Comparison of ENCODE assay signal across 20 cellular contexts in the genomic region with DNA sequence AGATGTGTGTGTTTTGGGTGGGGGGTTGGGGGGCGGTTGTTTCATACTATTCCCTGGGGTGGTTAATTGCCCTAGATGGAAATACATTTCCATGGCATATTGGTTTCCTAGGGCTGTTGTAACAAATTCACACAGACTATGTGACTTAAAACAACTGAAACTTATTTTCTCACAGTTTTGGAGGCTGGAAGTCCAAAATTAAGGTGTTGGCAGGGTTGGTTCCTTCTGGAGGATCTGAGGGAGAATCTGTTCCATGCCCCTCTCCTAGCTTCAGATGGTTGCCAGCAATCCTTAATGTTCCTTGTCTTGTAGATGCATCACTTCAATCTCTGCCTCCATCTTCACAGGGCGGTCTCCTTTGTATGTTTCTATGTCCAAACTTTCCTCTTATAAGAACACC.
DNase-seq lines count a peak whose midpoint lies in the region; ATAC-seq, FAIRE-seq and TF ChIP-seq lines count a peak whose summit lies in the region.
"Had no signal": no experiment of that assay in that cellular context is flagged by ENCODE, and none has a peak within 500 bp of the region (broad histone marks: within the 10 kb centered on the region; RNA-seq: fewer than 3 reads in every experiment).

No MANE protein-coding gene starts in this region.

- no peak overlapping the region for H2AFZ ChIP-seq in H1 (ENCODE audit: low read length)

- H3K18ac ChIP-seq in H1 (ENCODE audit: extremely low read depth, low read length) = no peak overlapping the region

- H3K4me2 ChIP-seq in H1 (ENCODE audit: insufficient read depth in 1 of 2, low read depth in 2 of 2, low read length in 2 of 2) = no peak overlapping the region

- peaks cover 36% of the 10 kb centered on the region for H3K4me1 Mint-ChIP-seq in type B pancreatic cell (ENCODE audit: unreplicated experiment)
- H3K4me1 Mint-ChIP-seq: B cell; CD4-positive, CD25-positive, alpha-beta regulatory T cell; IgD-negative memory B cell had no signal

- H4K8ac ChIP-seq in H1 (ENCODE audit: extremely low read depth, insufficient read depth, low read length) = no peak overlapping the region

- H4K5ac ChIP-seq in H1 (ENCODE audit: insufficient read length, low read depth, low read length) = no peak overlapping the region

- no peaks in the 10 kb centered on the region for H3K79me1 ChIP-seq in H1 (ENCODE audit: low read depth, low read length)

- 0 out of 2 replicates have a peak overlapping the region, but pooled peaks have one; percentile 41 for H2BK5ac ChIP-seq in H1 (ENCODE audit: low read depth, low read length)

- H4K91ac ChIP-seq in H1 (replicated peaks; ENCODE audit: insufficient read length, low read length) = no peak overlapping the region

- no peak overlapping the region for H2BK15ac ChIP-seq in H1 (ENCODE audit: low read length)

- no peaks in the 10 kb centered on the region for H3K27me3 ChIP-seq in RWPE2 (ENCODE audit: insufficient read depth, poor library complexity, severe bottlenecking)
- H3K27me3 ChIP-seq in H1 (replicated peaks in 1 of 4; ENCODE audit: control insufficient read depth in 3 of 4, extremely low read depth in 1 of 4, insufficient read depth in 3 of 4, low read length in 3 of 4) = no peaks in the 10 kb centered on the region

- CTCF ChIA-PET in H1 (lab: Charles Lee; ENCODE audit: partially characterized antibody) = no interaction called here

- no peak for TF ChIP-seq CTCF in RWPE2 (IDR thresholded peaks at IDR 0.05; ENCODE audit: poor library complexity, severe bottlenecking)
- TF ChIP-seq CTCF in H1 (IDR thresholded peaks at IDR 0.05; ENCODE audit: control extremely low read depth in 1 of 3, insufficient read depth in 1 of 3, low read depth in 1 of 3, low read length in 3 of 3) = no peak
- no peak for TF ChIP-seq CTCF in type B pancreatic cell (conservative IDR thresholded peaks at IDR 0.05)

- H3K56ac ChIP-seq in H1 (replicated peaks; ENCODE audit: insufficient read length, low read depth, low read length) = no peak overlapping the region

- H3K9me3 ChIP-seq in RWPE2 (ENCODE audit: severe bottlenecking) (no peaks in the 10 kb centered on the region), H1 (ENCODE audit: insufficient read depth in 2 of 2, low read depth in 1 of 2, low read length in 1 of 2) (peaks cover 0 to 5% of the 10 kb centered on the region in 2 experiments; a peak in 1 of 4 replicates), mesodermal cell (ENCODE audit: control insufficient read depth, low read length) (peaks cover 11% of the 10 kb centered on the region)
- H3K9me3 ChIP-seq: Caco-2 had no signal

- H3K4me3 ChIP-seq in RWPE2 (ENCODE audit: severe bottlenecking) (no peak overlapping the region), H1 (ENCODE audit: extremely low read depth in 1 of 4, insufficient read depth in 2 of 4, low read depth in 3 of 4, low read length in 4 of 4) (no peak overlapping the region), mesodermal cell (ENCODE audit: extremely low read depth, insufficient read depth, low read length, poor library complexity, severe bottlenecking) (no peak overlapping the region)

- no peak overlapping the region for H2BK120ac ChIP-seq in H1 (replicated peaks; ENCODE audit: low read depth, low read length)

- no peak for TF ChIP-seq RAD21 in H1 (IDR thresholded peaks at IDR 0.05 in 1 of 2, conservative IDR thresholded peaks at IDR 0.05 in 1 of 2; ENCODE audit: low read depth in 2 of 2, low read length in 2 of 2)

- no peaks in the 10 kb centered on the region for H3K36me3 Mint-ChIP-seq in type B pancreatic cell
- H3K36me3 Mint-ChIP-seq: CD4-positive, CD25-positive, alpha-beta regulatory T cell; IgD-negative memory B cell had no signal

- H3K79me2 ChIP-seq in H1 (ENCODE audit: control insufficient read depth in 1 of 2, insufficient read depth in 2 of 2, low read length in 2 of 2) = no peaks in the 10 kb centered on the region

- H3K9ac ChIP-seq in H1 (replicated peaks in 1 of 4; ENCODE audit: extremely low read depth in 1 of 4, low read depth in 3 of 4, low read length in 3 of 4) = no peak overlapping the region

- TF ChIP-seq EP300 in H1 (IDR thresholded peaks at IDR 0.05; ENCODE audit: borderline replicate concordance in 1 of 2, low read depth in 2 of 2, low read length in 2 of 2) = no peak

- POLR2A ChIA-PET in H1 (lab: Charles Lee; ENCODE audit: partially characterized antibody) = interaction anchor here (1.3 kb wide), 1 partner anchor 12 kb away, joined by 3 read pairs; no protein-coding TSS in a partner anchor

- H2AK5ac ChIP-seq in H1 (ENCODE audit: low read depth, low read length) = no peak overlapping the region

- no peak overlapping the region; the same call in 1 of the 2 replicates for H2BK12ac ChIP-seq in H1 (ENCODE audit: low read depth, low read length)

- no peak overlapping the region for H3K23ac ChIP-seq in H1 (ENCODE audit: insufficient read length)

- H3K27ac ChIP-seq in RWPE2 (ENCODE audit: poor library complexity, severe bottlenecking) = peak overlapping the region; percentile 99
- H3K27ac ChIP-seq in H1 (ENCODE audit: low read depth, low read length) = no peak overlapping the region
- H3K27ac ChIP-seq in mesodermal cell (ENCODE audit: low read depth, low read length, severe bottlenecking) = peak overlapping the region; percentile 89

- no peak overlapping the region for H3K14ac ChIP-seq in H1 (ENCODE audit: insufficient read length)

- H3K4me3 Mint-ChIP-seq in type B pancreatic cell = no peak overlapping the region
- H3K4me3 Mint-ChIP-seq: B cell; CD4-positive, CD25-positive, alpha-beta regulatory T cell; IgD-negative memory B cell had no signal

- DNase-seq in RWPE2 (ENCODE audit: low spot score) (no peak), H1 (ENCODE audit: low read depth in 1 of 2, low spot score in 2 of 2) (no peak), type B pancreatic cell (ENCODE audit: extremely low spot score, unreplicated experiment) (no peak), Kasumi-1 (lab: John Stamatoyannopoulos, UW) (no peak), HK-2 (ENCODE audit: unreplicated experiment) (no peak)
- DNase-seq: Caco-2; CD4-positive, CD25-positive, alpha-beta regulatory T cell; DMS153; EL; MV-4-11; NCI-H1417; NCI-H1930; NCI-H2171; NCI-H446 treated with DMSO at 0.1 percent for 48 hours; NK-92 treated with Interleukin-12 subunit alpha and Interleukin-12 subunit beta, amount 100 ng/mL, for 24 hours had no signal

- H3K27me3 Mint-ChIP-seq in type B pancreatic cell = no peaks in the 10 kb centered on the region
- H3K27me3 Mint-ChIP-seq: B cell; CD4-positive, CD25-positive, alpha-beta regulatory T cell; IgD-negative memory B cell had no signal

- FAIRE-seq in H1 (lab: Jason Lieb, UNC) = no peak
- FAIRE-seq: H54 had no signal

- no peaks in the 10 kb centered on the region for H4K20me1 ChIP-seq in H1 (replicated peaks in 1 of 2; ENCODE audit: control insufficient read depth in 1 of 2, insufficient read depth in 2 of 2, low read length in 2 of 2)

- H3K36me3 ChIP-seq in RWPE2 (ENCODE audit: low read depth) (no peaks in the 10 kb centered on the region), H1 (ENCODE audit: control insufficient read depth in 2 of 4, insufficient read depth in 4 of 4, low read length in 3 of 4) (no peaks in the 10 kb centered on the region), mesodermal cell (ENCODE audit: control insufficient read depth, insufficient read depth, low read length) (no peaks in the 10 kb centered on the region)

- peaks cover 9% of the 10 kb centered on the region for H3K9me3 Mint-ChIP-seq in type B pancreatic cell

- no peaks in the 10 kb centered on the region for H3K23me2 ChIP-seq in H1 (ENCODE audit: low read depth, low read length)

- H2BK20ac ChIP-seq in H1 (ENCODE audit: low read length) = peak overlapping the region; percentile 32; the same call in 1 of the 2 replicates

- TF ChIP-seq POLR2A in H1 (IDR thresholded peaks at IDR 0.05; ENCODE audit: control extremely low read depth in 1 of 2, low read depth in 2 of 2, low read length in 2 of 2) = no peak

- H3K4me1 ChIP-seq in RWPE2 (ENCODE audit: insufficient read depth, poor library complexity, severe bottlenecking) = peaks cover 59% of the 10 kb centered on the region
- H3K4me1 ChIP-seq in H1 (replicated peaks in 1 of 4; ENCODE audit: control insufficient read depth in 3 of 4, insufficient read depth in 4 of 4, low read length in 3 of 4) = peaks cover 0 to 10% (median 3%) of the 10 kb centered on the region in 4 experiments; a peak in 3 of 7 replicates
- peaks cover 32% of the 10 kb centered on the region for H3K4me1 ChIP-seq in mesodermal cell (ENCODE audit: control insufficient read depth, insufficient read depth, low read length, poor library complexity, severe bottlenecking)

- H3K27ac Mint-ChIP-seq in type B pancreatic cell = peak overlapping the region; percentile 92
- H3K27ac Mint-ChIP-seq: B cell; CD4-positive, CD25-positive, alpha-beta regulatory T cell; IgD-negative memory B cell had no signal

- ATAC-seq in RWPE2 (ENCODE audit: low read depth) (no peak), GM19463 (IDR thresholded peaks at IDR 0.05; ENCODE audit: unreplicated experiment) (no peak)

- H3K4ac ChIP-seq in H1 (replicated peaks; ENCODE audit: insufficient read length, low read depth, low read length) = no peak overlapping the region

- WGBS in H1 (ENCODE audit: extremely low coverage in 1 of 2, insufficient coverage in 1 of 2, insufficient read length in 1 of 2, insufficient replicate concordance in 2 of 2, low coverage in 1 of 2, low lambda C conversion rate in 2 of 2, missing lambda C conversion rate in 1 of 2), 2 experiments = 95% methylated on average over 2 of the region's 2 CpGs; no CpG with 5 or more reads in 1 of the 2 experiments
- 100% methylated on average over 1 of the region's 2 CpGs; no CpG with 5 or more reads in 1 of the 2 experiments for WGBS in mesodermal cell (ENCODE audit: insufficient coverage in 2 of 2), 2 experiments

TF ChIP-seq in H1, 55 proteins besides CTCF, POLR2A, EP300 and RAD21 (continues in another document):
- no peak for TF ChIP-seq SP1 (IDR thresholded peaks at IDR 0.05; ENCODE audit: low read depth, low read length)
- TF ChIP-seq TAF1 (IDR thresholded peaks at IDR 0.05; ENCODE audit: low read depth, low read length) = no peak
- TF ChIP-seq SIRT6 (IDR thresholded peaks at IDR 0.05; ENCODE audit: low read length) = no peak
- no peak for TF ChIP-seq BCL11A (IDR thresholded peaks at IDR 0.05; ENCODE audit: low read depth in 2 of 2, low read length in 2 of 2)
- TF ChIP-seq, protein P1, sequence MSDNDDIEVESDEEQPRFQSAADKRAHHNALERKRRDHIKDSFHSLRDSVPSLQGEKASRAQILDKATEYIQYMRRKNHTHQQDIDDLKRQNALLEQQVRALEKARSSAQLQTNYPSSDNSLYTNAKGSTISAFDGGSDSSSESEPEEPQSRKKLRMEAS (IDR thresholded peaks at IDR 0.05) = no peak
- TF ChIP-seq SRF (IDR thresholded peaks at IDR 0.05; ENCODE audit: low read depth, low read length) = no peak
- no peak for TF ChIP-seq HDAC2 (IDR thresholded peaks at IDR 0.05; ENCODE audit: borderline replicate concordance in 1 of 2, low read depth in 2 of 2, low read length in 2 of 2)
- no peak for TF ChIP-seq EGR1 (IDR thresholded peaks at IDR 0.05; ENCODE audit: borderline replicate concordance, low read depth, low read length)
- TF ChIP-seq KDM1A (IDR thresholded peaks at IDR 0.05; ENCODE audit: borderline replicate concordance, low read length) = no peak
- TF ChIP-seq EZH2 (IDR thresholded peaks at IDR 0.05; ENCODE audit: low read depth, low read length, severe bottlenecking) = no peak
